In genomic region chr19:48988286-48988685, GRCh38 we compare ENCODE assay signal across 31 cellular contexts. TPM values are rescaled to one million over a fixed set of nuclear protein-coding genes. Genes with fewer than 3 reads are reported as not detected.
DNase-seq lines count a peak whose midpoint lies in the region; ATAC-seq and TF ChIP-seq lines count a peak whose summit lies in the region.
"Had no signal": no experiment of that assay in that cellular context is flagged by ENCODE, and none has a peak within 500 bp of the region (broad histone marks: within the 10 kb centered on the region; RNA-seq: fewer than 3 reads in every experiment).

No MANE protein-coding gene starts in this region.

- ATAC-seq in activated T-cell treated with anti-CD3 and anti-CD28 coated beads, Interleukin-2, amount 50 U/mL, for 72 hours (replicated peaks in 1 of 2), result no peak
- ATAC-seq in activated T-cell treated with anti-CD3 and anti-CD28 coated beads, Interleukin-2, amount 50 U/mL, for 4 hours, result no peak
- no peak for ATAC-seq in activated T-helper 17 cell treated with anti-CD3 and anti-CD28 coated beads, Interleukin-2, amount 50 U/mL, for 72 hours (replicated peaks)
- no peak for ATAC-seq in gastrocnemius medialis
- ATAC-seq: left colon, pancreas had no signal

- POLR2A ChIA-PET in HEK293 (lab: Yijun Ruan, JAX), result interaction anchor here (1.2 kb wide), 1 partner anchor 9 kb away, joined by 3 read pairs; no protein-coding TSS in a partner anchor

- in situ Hi-C loops in gastrocnemius medialis (cut with MboI; ENCODE audit: low sequenced_read_pairs in 4 of 4) (no loop called here), transverse colon (cut with MboI; ENCODE audit: low pct_ligation_motif_present in 1 of 4, low pct_unique_long_range_greater_than_20kb in 1 of 4, low sequenced_read_pairs in 3 of 4) (no loop called here)

- WGBS in hepatocyte (ENCODE audit: low lambda C conversion rate, missing lambda C conversion rate), result 94% methylated on average over 7 of the region's 7 CpGs
- WGBS in transverse colon (ENCODE audit: low coverage in 1 of 2), 2 donors, result 78 to 97% methylated on average over 3 to 7 of the region's 7 CpGs

- no peaks in the 10 kb centered on the region for H3K9me3 Mint-ChIP-seq in activated T-cell treated with anti-CD3 and anti-CD28 coated beads, Interleukin-2, amount 50 U/mL, for 72 hours
- no peaks in the 10 kb centered on the region for H3K9me3 Mint-ChIP-seq in activated T-cell treated with anti-CD3 and anti-CD28 coated beads, Interleukin-2, amount 50 U/mL, for 4 hours
- no peaks in the 10 kb centered on the region for H3K9me3 Mint-ChIP-seq in activated T-helper 17 cell treated with anti-CD3 and anti-CD28 coated beads, Interleukin-2, amount 50 U/mL, for 72 hours
- H3K9me3 Mint-ChIP-seq: CD8-positive, alpha-beta memory T cell; HFFc6 had no signal

- H3K4me2 ChIP-seq in hepatocyte, result no peak overlapping the region

- H3K4me3 ChIP-seq in HEK293 (ENCODE audit: low read depth, low read length), result no peak overlapping the region
- no peak overlapping the region for H3K4me3 ChIP-seq in gastrocnemius medialis
- no peak overlapping the region for H3K4me3 ChIP-seq in hepatocyte
- no peak overlapping the region for H3K4me3 ChIP-seq in transverse colon
- H3K4me3 ChIP-seq: pancreas, SJCRH30, skin epidermis, testis had no signal

- H3K27ac Mint-ChIP-seq in activated T-cell treated with anti-CD3 and anti-CD28 coated beads, Interleukin-2, amount 50 U/mL, for 72 hours, result peak overlapping the region; percentile 10
- H3K27ac Mint-ChIP-seq in activated T-helper 17 cell treated with anti-CD3 and anti-CD28 coated beads, Interleukin-2, amount 50 U/mL, for 72 hours, result peak overlapping the region; percentile 21
- H3K27ac Mint-ChIP-seq: B cell, HFFc6 had no signal

- TF ChIP-seq CTCF in HEK293 (tag by site-specific recombination; IDR thresholded peaks at IDR 0.05), result no peak
- TF ChIP-seq CTCF in gastrocnemius medialis (IDR thresholded peaks at IDR 0.05 in 4 of 5, conservative IDR thresholded peaks at IDR 0.05 in 1 of 5), result no peak
- no peak for TF ChIP-seq CTCF in hepatocyte (IDR thresholded peaks at IDR 0.05; ENCODE audit: poor library complexity)
- TF ChIP-seq CTCF in transverse colon (IDR thresholded peaks at IDR 0.05), result no peak

- H3K9me3 ChIP-seq in HEK293 (ENCODE audit: control insufficient read depth, insufficient read depth, low read depth, low read length) (no peaks in the 10 kb centered on the region), gastrocnemius medialis (no peaks in the 10 kb centered on the region), hepatocyte (ENCODE audit: low read depth) (no peaks in the 10 kb centered on the region), transverse colon (no peaks in the 10 kb centered on the region)
- H3K9me3 ChIP-seq: pancreas, SJCRH30, testis had no signal

- H3K4me3 Mint-ChIP-seq in activated T-cell treated with anti-CD3 and anti-CD28 coated beads, Interleukin-2, amount 50 U/mL, for 72 hours, result no peak overlapping the region
- H3K4me3 Mint-ChIP-seq in activated T-cell treated with anti-CD3 and anti-CD28 coated beads, Interleukin-2, amount 50 U/mL, for 4 hours, result no peak overlapping the region
- no peak overlapping the region for H3K4me3 Mint-ChIP-seq in activated T-helper 17 cell treated with anti-CD3 and anti-CD28 coated beads, Interleukin-2, amount 50 U/mL, for 72 hours
- H3K4me3 Mint-ChIP-seq: B cell, HFFc6 had no signal

- no peaks in the 10 kb centered on the region for H3K9me2 ChIP-seq in hepatocyte (replicated peaks; ENCODE audit: insufficient read depth)

- peaks cover 3 to 5% of the 10 kb centered on the region in 2 donors for H3K36me3 Mint-ChIP-seq in activated T-cell treated with anti-CD3 and anti-CD28 coated beads, Interleukin-2, amount 50 U/mL, for 72 hours (ENCODE audit: insufficient read depth in 2 of 2)
- peaks cover 15% of the 10 kb centered on the region for H3K36me3 Mint-ChIP-seq in activated T-cell treated with anti-CD3 and anti-CD28 coated beads, Interleukin-2, amount 50 U/mL, for 4 hours (ENCODE audit: insufficient read depth)
- peaks cover 87% of the 10 kb centered on the region for H3K36me3 Mint-ChIP-seq in activated T-helper 17 cell treated with anti-CD3 and anti-CD28 coated beads, Interleukin-2, amount 50 U/mL, for 72 hours (ENCODE audit: low read depth)

- H3K36me3 ChIP-seq in HEK293 (ENCODE audit: control insufficient read depth in 2 of 2, insufficient read depth in 1 of 2, low read length in 2 of 2) (peaks cover 31 to 66% of the 10 kb centered on the region in 2 experiments; a peak in 2 of 3 replicates), gastrocnemius medialis (peaks cover 0 to 57% of the 10 kb centered on the region in 2 donors), hepatocyte (replicated peaks; ENCODE audit: insufficient read depth, low read depth) (no peaks in the 10 kb centered on the region), transverse colon (peaks cover 0 to 27% (median 6%) of the 10 kb centered on the region in 4 donors)

- H3K4me1 Mint-ChIP-seq in activated T-cell treated with anti-CD3 and anti-CD28 coated beads, Interleukin-2, amount 50 U/mL, for 72 hours (ENCODE audit: low read depth), result peaks cover 30% of the 10 kb centered on the region
- peaks cover 26% of the 10 kb centered on the region for H3K4me1 Mint-ChIP-seq in activated T-cell treated with anti-CD3 and anti-CD28 coated beads, Interleukin-2, amount 50 U/mL, for 4 hours (ENCODE audit: low read depth)
- H3K4me1 Mint-ChIP-seq in activated T-helper 17 cell treated with anti-CD3 and anti-CD28 coated beads, Interleukin-2, amount 50 U/mL, for 72 hours, result peaks cover 22% of the 10 kb centered on the region

- no peak for TF ChIP-seq EP300 in transverse colon (IDR thresholded peaks at IDR 0.05; ENCODE audit: low read depth)

- intact Hi-C loops in gastrocnemius medialis (cut with DNase I; ENCODE audit: low total_unique reads) (no loop called here), transverse colon (cut with DNase I; ENCODE audit: low total_unique reads) (no loop called here)

- H3K27ac ChIP-seq in HEK293 (ENCODE audit: extremely low read depth, low read depth, low read length) (no peak overlapping the region), gastrocnemius medialis (peak overlapping the region; percentile 93 to 100 (median 99)), hepatocyte (no peak overlapping the region), transverse colon (no peak overlapping the region)
- H3K27ac ChIP-seq: pancreas, SJCRH30, skin epidermis, testis had no signal

- H3K27me3 ChIP-seq in gastrocnemius medialis (no peaks in the 10 kb centered on the region), hepatocyte (no peaks in the 10 kb centered on the region), transverse colon (no peaks in the 10 kb centered on the region)
- H3K27me3 ChIP-seq: pancreas, SJCRH30, testis had no signal

- H3K4me1 ChIP-seq in HEK293 (ENCODE audit: control insufficient read depth, insufficient read depth, low read length) (peaks cover 5% of the 10 kb centered on the region; the same call in 1 of the 2 replicates), gastrocnemius medialis (peaks cover 47 to 50% of the 10 kb centered on the region in 2 donors), hepatocyte (ENCODE audit: insufficient read depth) (peaks cover 11% of the 10 kb centered on the region), transverse colon (peaks cover 9 to 20% (median 17%) of the 10 kb centered on the region in 4 donors)

- H2AFZ ChIP-seq in hepatocyte, result no peak overlapping the region

- peaks cover 31% of the 10 kb centered on the region for H3K79me2 ChIP-seq in hepatocyte

- no peak for DNase-seq in activated T-cell treated with anti-CD3 and anti-CD28 coated beads, Interleukin-2, amount 50 U/mL, for 72 hours
- DNase-seq in activated T-cell treated with anti-CD3 and anti-CD28 coated beads, Interleukin-2, amount 50 U/mL, for 4 hours, result no peak
- DNase-seq in gastrocnemius medialis (no peak), hepatocyte (ENCODE audit: low spot score) (no peak), transverse colon (no peak)
- DNase-seq: ACHN; activated naive CD4-positive, alpha-beta T cell treated with Interleukin-2 at 50 U/mL for 16 hours; activated T-cell treated with anti-CD3 and anti-CD28 coated beads, Interleukin-2, amount 50 U/mL, for 1 hour; anterior cingulate cortex; CD8-positive, alpha-beta memory T cell; DMS 273 treated with DMSO at 0.1 percent for 48 hours; GOT3; HFFc6; IMR-90; left colon; NCI-H1048; NCI-H1694; NCI-H446 treated with DMSO at 0.1 percent for 48 hours; pancreas; retina; SJCRH30; stimulated activated naive CD4-positive, alpha-beta T cell treated with Interleukin-2 at 50 U/mL for 16 hours; SW 1271; testis had no signal

- TF ChIP-seq POLR2A in gastrocnemius medialis (IDR thresholded peaks at IDR 0.05), result no peak
- no peak for TF ChIP-seq POLR2A in transverse colon (IDR thresholded peaks at IDR 0.05)

- CTCF ChIA-PET in HEK293 (lab: Yijun Ruan, JAX), result no interaction called here

- peaks cover 4% of the 10 kb centered on the region for H4K20me1 ChIP-seq in hepatocyte (ENCODE audit: insufficient read depth, poor library complexity, severe bottlenecking)

- no peaks in the 10 kb centered on the region for H3K27me3 Mint-ChIP-seq in activated T-cell treated with anti-CD3 and anti-CD28 coated beads, Interleukin-2, amount 50 U/mL, for 72 hours (ENCODE audit: low read depth)
- no peaks in the 10 kb centered on the region for H3K27me3 Mint-ChIP-seq in activated T-cell treated with anti-CD3 and anti-CD28 coated beads, Interleukin-2, amount 50 U/mL, for 4 hours (ENCODE audit: low read depth)
- no peaks in the 10 kb centered on the region for H3K27me3 Mint-ChIP-seq in activated T-helper 17 cell treated with anti-CD3 and anti-CD28 coated beads, Interleukin-2, amount 50 U/mL, for 72 hours
- H3K27me3 Mint-ChIP-seq: B cell; CD8-positive, alpha-beta memory T cell had no signal

RNA-seq across cellular contexts. Expression of gene GYS1, which starts 4.8 kb away (rescaled TPM):
- total RNA-seq in activated T-cell treated with anti-CD3 and anti-CD28 coated beads, Interleukin-2, amount 50 U/mL, for 72 hours, result 10 to 100 TPM; 25.9 to 29.4 TPM
- total RNA-seq in activated T-cell treated with anti-CD3 and anti-CD28 coated beads, Interleukin-2, amount 50 U/mL, for 4 hours, result 10 to 100 TPM; 34.5 to 41.1 (median 35.5) TPM
- total RNA-seq in activated T-helper 17 cell treated with anti-CD3 and anti-CD28 coated beads, Interleukin-2, amount 50 U/mL, for 72 hours, result 10 to 100 TPM; 50.8 to 99.9 TPM
- total RNA-seq in gastrocnemius medialis (100 to 1,000 TPM; 110 to 221 (median 126) TPM), hepatocyte (29.2 and 37.4 TPM in 2 replicates), transverse colon (100 to 1,000 TPM in 1 of 4 donors, 10 to 100 TPM in 3; 31.8 to 107 (median 40.9) TPM)
- 45.9 and 54.8 TPM in 2 replicates for polyA plus RNA-seq in hepatocyte

RNA-seq across cellular contexts. Expression of gene RUVBL2, which starts 5.4 kb away (rescaled TPM):
- total RNA-seq in activated T-cell treated with anti-CD3 and anti-CD28 coated beads, Interleukin-2, amount 50 U/mL, for 72 hours, result 10 to 100 TPM; 83.4 to 92.5 TPM
- total RNA-seq in activated T-cell treated with anti-CD3 and anti-CD28 coated beads, Interleukin-2, amount 50 U/mL, for 4 hours, result 100 to 1,000 TPM; 208 to 257 (median 230) TPM
- 100 to 1,000 TPM; 100 to 166 TPM for total RNA-seq in activated T-helper 17 cell treated with anti-CD3 and anti-CD28 coated beads, Interleukin-2, amount 50 U/mL, for 72 hours
- total RNA-seq in gastrocnemius medialis (100 to 1,000 TPM; 134 to 185 (median 146) TPM), hepatocyte (62.9 and 72.1 TPM in 2 replicates), transverse colon (10 to 100 TPM; 48.6 to 66.9 (median 59.4) TPM)
- 79.6 and 84.9 TPM in 2 replicates for polyA plus RNA-seq in hepatocyte

RNA-seq across cellular contexts. Expression of gene FTL, which starts 23.2 kb away (rescaled TPM):
- 100 to 1,000 TPM; 681 to 811 TPM for total RNA-seq in activated T-cell treated with anti-CD3 and anti-CD28 coated beads, Interleukin-2, amount 50 U/mL, for 72 hours
- 1,000 to 10,000 TPM in 2 of 3 donors, 100 to 1,000 TPM in 1; 996 to 1,080 (median 1,001) TPM for total RNA-seq in activated T-cell treated with anti-CD3 and anti-CD28 coated beads, Interleukin-2, amount 50 U/mL, for 4 hours
- total RNA-seq in activated T-helper 17 cell treated with anti-CD3 and anti-CD28 coated beads, Interleukin-2, amount 50 U/mL, for 72 hours, result 1,000 to 10,000 TPM; 1,320 to 1,710 TPM
- total RNA-seq in gastrocnemius medialis (1,000 to 10,000 TPM in 3 of 4 donors, 100 to 1,000 TPM in 1; 894 to 1,364 (median 1,121) TPM), hepatocyte (8,878 and 9,969 TPM in 2 replicates), transverse colon (1,000 to 10,000 TPM; 3,057 to 3,935 (median 3,837) TPM)
- polyA plus RNA-seq in hepatocyte, result 13,723 and 15,987 TPM in 2 replicates

RNA-seq across cellular contexts. Expression of gene LHB, which starts 28.6 kb away (rescaled TPM):
- not detected for total RNA-seq in activated T-cell treated with anti-CD3 and anti-CD28 coated beads, Interleukin-2, amount 50 U/mL, for 72 hours
- total RNA-seq in activated T-cell treated with anti-CD3 and anti-CD28 coated beads, Interleukin-2, amount 50 U/mL, for 4 hours, result not detected
- total RNA-seq in activated T-helper 17 cell treated with anti-CD3 and anti-CD28 coated beads, Interleukin-2, amount 50 U/mL, for 72 hours, result not detected
- total RNA-seq in gastrocnemius medialis (1 to 10 TPM in 1 of 4 donors, not detected in 3; 1.9 TPM), hepatocyte (not detected in 2 replicates), transverse colon (1 to 10 TPM in 1 of 4 donors, not detected in 3; 1.4 TPM)
- polyA plus RNA-seq in hepatocyte, result not detected in 2 replicates
- total RNA-seq: CD8-positive, alpha-beta memory T cell; IMR-90; left colon; mucosa of gallbladder; RPMI7951; SJCRH30 had no signal
- polyA plus RNA-seq: CD8-positive, alpha-beta memory T cell; IMR-90; neural cell had no signal

RNA-seq across cellular contexts. Expression of gene BAX, which starts 33.6 kb away (rescaled TPM):
- total RNA-seq in activated T-cell treated with anti-CD3 and anti-CD28 coated beads, Interleukin-2, amount 50 U/mL, for 72 hours, result 100 to 1,000 TPM; 318 to 448 TPM
- 100 to 1,000 TPM; 200 to 250 (median 203) TPM for total RNA-seq in activated T-cell treated with anti-CD3 and anti-CD28 coated beads, Interleukin-2, amount 50 U/mL, for 4 hours
- total RNA-seq in activated T-helper 17 cell treated with anti-CD3 and anti-CD28 coated beads, Interleukin-2, amount 50 U/mL, for 72 hours, result 100 to 1,000 TPM; 286 to 464 TPM
- total RNA-seq in gastrocnemius medialis (10 to 100 TPM in 3 of 4 donors, 1 to 10 TPM in 1; 7.9 to 21.8 (median 18.0) TPM), hepatocyte (76.4 and 77.3 TPM in 2 replicates), transverse colon (100 to 1,000 TPM in 2 of 4 donors, 10 to 100 TPM in 2; 74.5 to 152 (median 112) TPM)
- 106 and 116 TPM in 2 replicates for polyA plus RNA-seq in hepatocyte

Comparison
In these comparisons a context has a peak if more than half of its experiments do, and no peak if none do; other contexts are left out.
1. H3K27ac ChIP-seq: peak in gastrocnemius medialis (4 of 4); none in HEK293 (single experiment), hepatocyte (single experiment) and transverse colon (0 of 4).